Comparison of ENCODE assay signal across 1 cellular context in genomic region chr6:36028887-36029324, GRCh38.
TF ChIP-seq lines count a peak whose summit lies in the region.

No MANE protein-coding gene starts in this region.

TF ChIP-seq in HepG2, 621 proteins besides CTCF, POLR2A, EP300 and RAD21 (continued from another document):
- TF ChIP-seq XBP1 (CRISPR knock-in tag; IDR thresholded peaks at IDR 0.05): no peak
- TF ChIP-seq PHB2 (IDR thresholded peaks at IDR 0.05; ENCODE audit: partially characterized antibody): no peak
